1 cellular context compared by ENCODE assay signal in genomic region chr5:39177629-39177959, GRCh38.
A peak's percentile ranks its signal among the peaks of the same experiment; 100 is the strongest.
TF ChIP-seq lines count a peak whose summit lies in the region.

No MANE protein-coding gene starts in this region.

TF ChIP-seq in K562, 482 proteins besides CTCF, POLR2A, EP300 and RAD21 (continued from another document and continues in another):
- TF ChIP-seq CHAMP1 (IDR thresholded peaks at IDR 0.05) (0 out of 2 replicates have a peak, but pooled peaks have one; percentile 8), GABPA (tag; conservative IDR thresholded peaks at IDR 0.05; ENCODE audit: low read depth) (no peak), RBM34 (IDR thresholded peaks at IDR 0.05; ENCODE audit: borderline replicate concordance, insufficient read depth, low read length) (no peak), PCBP1 (IDR thresholded peaks at IDR 0.05; ENCODE audit: low read depth, low read length, poor library complexity, severe bottlenecking) (no peak), ZNF780A (CRISPR knock-in tag; IDR thresholded peaks at IDR 0.05) (no peak), FOXM1 (IDR thresholded peaks at IDR 0.05; ENCODE audit: low read depth) (no peak), FOXM1 (CRISPR knock-in tag; IDR thresholded peaks at IDR 0.05; ENCODE audit: low read depth) (no peak), OTX1 (CRISPR knock-in tag; IDR thresholded peaks at IDR 0.05) (0 out of 2 replicates have a peak, but pooled peaks have one; percentile 12), ILK (tag; IDR thresholded peaks at IDR 0.05; ENCODE audit: borderline replicate concordance, low read depth) (no peak), ZNF143 (CRISPR knock-in tag; IDR thresholded peaks at IDR 0.05) (no peak), RCOR1 (IDR thresholded peaks at IDR 0.05; ENCODE audit: borderline replicate concordance in 1 of 2, low read depth in 2 of 2, low read length in 2 of 2) (0 out of 4 replicates have a peak, but pooled peaks of 1 of the 2 experiments have one; percentile 44), ZBTB40 (IDR thresholded peaks at IDR 0.05) (0 out of 2 replicates have a peak, but pooled peaks have one; percentile 44), ZBTB40 (CRISPR knock-in tag; IDR thresholded peaks at IDR 0.05) (no peak), TEAD2 (tag; IDR thresholded peaks at IDR 0.05) (no peak), MTA2 (IDR thresholded peaks at IDR 0.05; ENCODE audit: low read depth) (0 out of 2 replicates have a peak, but pooled peaks have one; percentile 29), PHF21A (IDR thresholded peaks at IDR 0.05; ENCODE audit: borderline replicate concordance, low read depth) (no peak), ZNF518B (CRISPR knock-in tag; IDR thresholded peaks at IDR 0.05) (no peak), SMAD3 (CRISPR knock-in tag; conservative IDR thresholded peaks at IDR 0.05) (no peak), ATF7 (IDR thresholded peaks at IDR 0.05) (no peak), ZNF583 (CRISPR knock-in tag; IDR thresholded peaks at IDR 0.05) (no peak), HMGN3 (IDR thresholded peaks at IDR 0.05; ENCODE audit: borderline replicate concordance, extremely low read depth, insufficient read length, low read depth, low read length) (no peak)
- TF ChIP-seq, protein P1, sequence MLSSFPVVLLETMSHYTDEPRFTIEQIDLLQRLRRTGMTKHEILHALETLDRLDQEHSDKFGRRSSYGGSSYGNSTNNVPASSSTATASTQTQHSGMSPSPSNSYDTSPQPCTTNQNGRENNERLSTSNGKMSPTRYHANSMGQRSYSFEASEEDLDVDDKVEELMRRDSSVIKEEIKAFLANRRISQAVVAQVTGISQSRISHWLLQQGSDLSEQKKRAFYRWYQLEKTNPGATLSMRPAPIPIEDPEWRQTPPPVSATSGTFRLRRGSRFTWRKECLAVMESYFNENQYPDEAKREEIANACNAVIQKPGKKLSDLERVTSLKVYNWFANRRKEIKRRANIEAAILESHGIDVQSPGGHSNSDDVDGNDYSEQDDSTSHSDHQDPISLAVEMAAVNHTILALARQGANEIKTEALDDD (IDR thresholded peaks at IDR 0.05), result no peak
- TF ChIP-seq, protein P2, sequence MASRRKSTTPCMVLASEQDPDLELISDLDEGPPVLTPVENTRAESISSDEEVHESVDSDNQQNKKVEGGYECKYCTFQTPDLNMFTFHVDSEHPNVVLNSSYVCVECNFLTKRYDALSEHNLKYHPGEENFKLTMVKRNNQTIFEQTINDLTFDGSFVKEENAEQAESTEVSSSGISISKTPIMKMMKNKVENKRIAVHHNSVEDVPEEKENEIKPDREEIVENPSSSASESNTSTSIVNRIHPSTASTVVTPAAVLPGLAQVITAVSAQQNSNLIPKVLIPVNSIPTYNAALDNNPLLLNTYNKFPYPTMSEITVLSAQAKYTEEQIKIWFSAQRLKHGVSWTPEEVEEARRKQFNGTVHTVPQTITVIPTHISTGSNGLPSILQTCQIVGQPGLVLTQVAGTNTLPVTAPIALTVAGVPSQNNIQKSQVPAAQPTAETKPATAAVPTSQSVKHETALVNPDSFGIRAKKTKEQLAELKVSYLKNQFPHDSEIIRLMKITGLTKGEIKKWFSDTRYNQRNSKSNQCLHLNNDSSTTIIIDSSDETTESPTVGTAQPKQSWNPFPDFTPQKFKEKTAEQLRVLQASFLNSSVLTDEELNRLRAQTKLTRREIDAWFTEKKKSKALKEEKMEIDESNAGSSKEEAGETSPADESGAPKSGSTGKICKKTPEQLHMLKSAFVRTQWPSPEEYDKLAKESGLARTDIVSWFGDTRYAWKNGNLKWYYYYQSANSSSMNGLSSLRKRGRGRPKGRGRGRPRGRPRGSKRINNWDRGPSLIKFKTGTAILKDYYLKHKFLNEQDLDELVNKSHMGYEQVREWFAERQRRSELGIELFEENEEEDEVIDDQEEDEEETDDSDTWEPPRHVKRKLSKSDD (conservative IDR thresholded peaks at IDR 0.05; ENCODE audit: low read length), result no peak
- TF ChIP-seq, protein P3, sequence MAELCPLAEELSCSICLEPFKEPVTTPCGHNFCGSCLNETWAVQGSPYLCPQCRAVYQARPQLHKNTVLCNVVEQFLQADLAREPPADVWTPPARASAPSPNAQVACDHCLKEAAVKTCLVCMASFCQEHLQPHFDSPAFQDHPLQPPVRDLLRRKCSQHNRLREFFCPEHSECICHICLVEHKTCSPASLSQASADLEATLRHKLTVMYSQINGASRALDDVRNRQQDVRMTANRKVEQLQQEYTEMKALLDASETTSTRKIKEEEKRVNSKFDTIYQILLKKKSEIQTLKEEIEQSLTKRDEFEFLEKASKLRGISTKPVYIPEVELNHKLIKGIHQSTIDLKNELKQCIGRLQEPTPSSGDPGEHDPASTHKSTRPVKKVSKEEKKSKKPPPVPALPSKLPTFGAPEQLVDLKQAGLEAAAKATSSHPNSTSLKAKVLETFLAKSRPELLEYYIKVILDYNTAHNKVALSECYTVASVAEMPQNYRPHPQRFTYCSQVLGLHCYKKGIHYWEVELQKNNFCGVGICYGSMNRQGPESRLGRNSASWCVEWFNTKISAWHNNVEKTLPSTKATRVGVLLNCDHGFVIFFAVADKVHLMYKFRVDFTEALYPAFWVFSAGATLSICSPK (IDR thresholded peaks at IDR 0.05; ENCODE audit: borderline replicate concordance), result no peak
- TF ChIP-seq, protein P4, sequence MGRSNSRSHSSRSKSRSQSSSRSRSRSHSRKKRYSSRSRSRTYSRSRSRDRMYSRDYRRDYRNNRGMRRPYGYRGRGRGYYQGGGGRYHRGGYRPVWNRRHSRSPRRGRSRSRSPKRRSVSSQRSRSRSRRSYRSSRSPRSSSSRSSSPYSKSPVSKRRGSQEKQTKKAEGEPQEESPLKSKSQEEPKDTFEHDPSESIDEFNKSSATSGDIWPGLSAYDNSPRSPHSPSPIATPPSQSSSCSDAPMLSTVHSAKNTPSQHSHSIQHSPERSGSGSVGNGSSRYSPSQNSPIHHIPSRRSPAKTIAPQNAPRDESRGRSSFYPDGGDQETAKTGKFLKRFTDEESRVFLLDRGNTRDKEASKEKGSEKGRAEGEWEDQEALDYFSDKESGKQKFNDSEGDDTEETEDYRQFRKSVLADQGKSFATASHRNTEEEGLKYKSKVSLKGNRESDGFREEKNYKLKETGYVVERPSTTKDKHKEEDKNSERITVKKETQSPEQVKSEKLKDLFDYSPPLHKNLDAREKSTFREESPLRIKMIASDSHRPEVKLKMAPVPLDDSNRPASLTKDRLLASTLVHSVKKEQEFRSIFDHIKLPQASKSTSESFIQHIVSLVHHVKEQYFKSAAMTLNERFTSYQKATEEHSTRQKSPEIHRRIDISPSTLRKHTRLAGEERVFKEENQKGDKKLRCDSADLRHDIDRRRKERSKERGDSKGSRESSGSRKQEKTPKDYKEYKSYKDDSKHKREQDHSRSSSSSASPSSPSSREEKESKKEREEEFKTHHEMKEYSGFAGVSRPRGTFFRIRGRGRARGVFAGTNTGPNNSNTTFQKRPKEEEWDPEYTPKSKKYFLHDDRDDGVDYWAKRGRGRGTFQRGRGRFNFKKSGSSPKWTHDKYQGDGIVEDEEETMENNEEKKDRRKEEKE (IDR thresholded peaks at IDR 0.05; ENCODE audit: borderline replicate concordance in 1 of 2, control insufficient read depth in 1 of 2, low read depth in 2 of 2, low read length in 1 of 2), result no peak
